In the genomic region with DNA sequence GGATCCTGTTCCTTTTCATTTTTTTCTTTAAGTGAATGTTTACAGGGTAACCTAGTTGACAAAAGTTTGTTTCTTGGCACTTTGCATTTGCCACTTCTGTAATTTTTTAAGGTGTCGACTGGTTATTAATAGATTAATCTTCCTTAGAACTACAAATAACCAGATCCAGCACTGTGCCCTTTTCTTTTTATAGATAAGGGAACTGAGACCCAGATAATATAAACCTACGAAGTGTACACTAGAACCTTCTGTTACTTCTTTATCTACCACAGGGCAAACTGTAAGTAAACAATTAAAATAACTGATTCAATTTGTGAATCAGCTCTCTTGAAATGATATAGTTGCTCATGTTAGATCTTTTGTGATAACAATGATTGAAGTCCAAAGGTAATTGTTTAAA, we compare ENCODE assay signal across 19 cellular contexts. TPM values are rescaled to one million over a fixed set of nuclear protein-coding genes. Genes with fewer than 3 reads are reported as not detected.
DNase-seq lines count a peak whose midpoint lies in the region; ATAC-seq and TF ChIP-seq lines count a peak whose summit lies in the region.
"Had no signal": no experiment of that assay in that cellular context is flagged by ENCODE, and none has a peak within 500 bp of the region (broad histone marks: within the 10 kb centered on the region; RNA-seq: fewer than 3 reads in every experiment).

No MANE protein-coding gene starts in this region.

- intact Hi-C loops in PC-3 (cut with micrococcal nuclease) = no loop called here
- intact Hi-C loops in body of pancreas (cut with DNase I) = no loop called here

- H3K36me3 ChIP-seq in PC-3 (ENCODE audit: low read depth, low read length) (no peaks in the 10 kb centered on the region), body of pancreas (replicated peaks in 1 of 2; ENCODE audit: insufficient read depth in 1 of 2, low read depth in 2 of 2) (no peaks in the 10 kb centered on the region)
- H3K36me3 ChIP-seq: thoracic aorta had no signal

- H3K79me2 ChIP-seq in PC-3 (ENCODE audit: low read length) = peaks cover 32% of the 10 kb centered on the region

- DNase-seq in PC-3 (peak; percentile 19), pons (ENCODE audit: low spot score) (peak; percentile 41), anterior cingulate cortex (lab: John Stamatoyannopoulos, UW) (no peak), body of pancreas (no peak), T-helper 1 cell (no peak), DMS114 treated with DMSO at 0.1 percent for 48 hours (lab: John Stamatoyannopoulos, UW; ENCODE audit: unreplicated experiment) (no peak)
- DNase-seq: activated effector memory CD4-positive, alpha-beta T cell treated with Interleukin-2 at 50 U/mL for 16 hours; central memory CD4-positive, alpha-beta T cell; DMS 273 treated with DMSO at 0.1 percent for 48 hours; HFFc6; mucosa of descending colon; NCI-H1930; retina; SHP77 treated with DMSO at 0.1 percent for 48 hours; stimulated activated CD4-positive, alpha-beta T cell treated with anti-CD3 and anti-CD28 coated beads, Interleukin-12 subunit alpha, Interleukin-12 subunit beta, amount 100 ng/mL, for 4 hours had no signal

- CTCF ChIA-PET in PC-3 (lab: Charles Lee) = no interaction called here

- H3K27ac ChIP-seq in PC-3 (ENCODE audit: low read length) = no peak overlapping the region
- peak overlapping the region in 1 of 4 donors; percentile 32 for H3K27ac ChIP-seq in body of pancreas
- H3K27ac ChIP-seq: thoracic aorta had no signal

- H3K9me3 ChIP-seq in PC-3 (ENCODE audit: low read length) = no peaks in the 10 kb centered on the region
- no peaks in the 10 kb centered on the region for H3K9me3 ChIP-seq in body of pancreas
- H3K9me3 ChIP-seq: mucosa of descending colon, thoracic aorta had no signal

- ATAC-seq in GM18517 (IDR thresholded peaks at IDR 0.05; ENCODE audit: unreplicated experiment) (peak; percentile 66), HG03159 (IDR thresholded peaks at IDR 0.05; ENCODE audit: unreplicated experiment) (peak; percentile 60), PC-3 (peak; percentile 46), body of pancreas (no peak)
- ATAC-seq: HepG2, mucosa of descending colon had no signal

- H3K4me2 ChIP-seq in PC-3 (ENCODE audit: low read length) = no peak overlapping the region; the same call in 1 of the 2 replicates

- POLR2A ChIA-PET in PC-3 (lab: Charles Lee; ENCODE audit: unreplicated experiment) = no interaction called here

- no peak overlapping the region for H3K9ac ChIP-seq in PC-3 (ENCODE audit: low read length)

- H3F3A ChIP-seq in PC-3 (ENCODE audit: low read length, unreplicated experiment) = no peaks in the 10 kb centered on the region

- no TSS peak for BruUV-seq in PC-3 (replicated peaks; lab: Mats Ljungman, UMichigan)

- TF ChIP-seq POLR2A in body of pancreas (IDR thresholded peaks at IDR 0.05) = no peak

- 0 out of 2 replicates have a peak, but pooled peaks cover 4% of the 10 kb centered on the region for H4K20me1 ChIP-seq in PC-3 (ENCODE audit: low read length)

- no peaks in the 10 kb centered on the region for H3K27me3 ChIP-seq in PC-3 (ENCODE audit: low read length)
- H3K27me3 ChIP-seq in body of pancreas = no peaks in the 10 kb centered on the region

- H3K4me1 ChIP-seq in PC-3 (ENCODE audit: insufficient read depth, low read length) (peaks cover 6% of the 10 kb centered on the region; the same call in 1 of the 2 replicates), body of pancreas (peaks cover 48% of the 10 kb centered on the region)

- H3K9me2 ChIP-seq in PC-3 (replicated peaks; ENCODE audit: low read length) = no peaks in the 10 kb centered on the region

- no peak overlapping the region for H2AFZ ChIP-seq in PC-3 (ENCODE audit: low read length)

- TF ChIP-seq CTCF in PC-3 (conservative IDR thresholded peaks at IDR 0.05; ENCODE audit: low read depth, low read length) = no peak
- no peak for TF ChIP-seq CTCF in body of pancreas (IDR thresholded peaks at IDR 0.05)

- 8 to 20% methylated on average over 2 of the region's 2 CpGs for WGBS in body of pancreas, 2 donors

- no peak overlapping the region for H3K4me3 ChIP-seq in PC-3 (ENCODE audit: low read length)
- H3K4me3 ChIP-seq in body of pancreas = no peak overlapping the region
- H3K4me3 ChIP-seq: mucosa of descending colon, thoracic aorta had no signal

RNA-seq across cellular contexts. Expression of a gene that starts 55.4 kb away (rescaled TPM):
- 14.9 and 16.3 TPM in 2 replicates for total RNA-seq in PC-3 (2014; rRNA removed)
- 10 to 100 TPM; 15.5 to 30.1 TPM for total RNA-seq in body of pancreas

Comparison
In these comparisons a context has a peak if more than half of its experiments do, and no peak if none do; other contexts are left out.
1. DNase-seq: peak in PC-3 (single experiment) and pons (single experiment); none in anterior cingulate cortex (0 of 58), body of pancreas (0 of 4), T-helper 1 cell (0 of 5) and DMS114 treated with DMSO at 0.1 percent for 48 hours (single experiment).